Comparison of ENCODE assay signal across 8 cellular contexts in genomic region chr12:57621497-57622292, GRCh38. TPM values are rescaled to one million over a fixed set of nuclear protein-coding genes. Genes with fewer than 3 reads are reported as not detected.
DNase-seq lines count a peak whose midpoint lies in the region; ATAC-seq and TF ChIP-seq lines count a peak whose summit lies in the region.

No MANE protein-coding gene starts in this region.

- peak; percentile 98 for TF ChIP-seq CTCF in VCaP (conservative IDR thresholded peaks at IDR 0.05)

- ATAC-seq in left lobe of liver = peak; percentile 86

- no peak for TF ChIP-seq EP300 in Ishikawa (IDR thresholded peaks at IDR 0.05; ENCODE audit: borderline replicate concordance)

- peak overlapping the region; percentile 46; the same call in 1 of the 2 replicates for H3K27ac ChIP-seq in VCaP

- TF ChIP-seq RAD21 in Ishikawa (IDR thresholded peaks at IDR 0.05; ENCODE audit: low read depth) = peak; percentile 84

- DNase-seq in DMS79 treated with DMSO at 0.1 percent for 48 hours (lab: John Stamatoyannopoulos, UW) (peak; percentile 13), DMS79 (lab: John Stamatoyannopoulos, UW) (no peak), cerebellar cortex (ENCODE audit: low spot score) (peak; percentile 54), left lobe of liver (ENCODE audit: low spot score) (peak; percentile 58), KG1 (lab: John Stamatoyannopoulos, UW) (no peak)
- DNase-seq in stimulated activated CD4-positive, alpha-beta T cell treated with anti-CD3 and anti-CD28 coated beads, TNF-alpha, amount 100 ng/mL, for 24 hours (ENCODE audit: low read depth in 3 of 3) = peak in 2 of 3 experiments; percentile 43 to 59

TF ChIP-seq in Ishikawa, 13 proteins besides CTCF, POLR2A, EP300 and RAD21:
- TF ChIP-seq TEAD4 (IDR thresholded peaks at IDR 0.05) (no peak), TCF12 (IDR thresholded peaks at IDR 0.05; ENCODE audit: low read depth) (no peak), ZBTB7A (IDR thresholded peaks at IDR 0.05; ENCODE audit: low read depth) (peak; percentile 97), REST (IDR thresholded peaks at IDR 0.05; ENCODE audit: low read depth) (0 out of 2 replicates have a peak, but pooled peaks have one; percentile 4), TAF1 (IDR thresholded peaks at IDR 0.05; ENCODE audit: low read depth) (no peak), CREB1 (IDR thresholded peaks at IDR 0.05; ENCODE audit: low read depth) (no peak), MAX (IDR thresholded peaks at IDR 0.05) (no peak), CEBPB (IDR thresholded peaks at IDR 0.05) (no peak), USF1 (IDR thresholded peaks at IDR 0.05) (no peak), EGR1 (IDR thresholded peaks at IDR 0.05) (no peak)

RNA-seq across cellular contexts. Expression of gene ARHGEF25, which starts 10.5 kb away (rescaled TPM):
- total RNA-seq in left lobe of liver = 1.5 TPM

RNA-seq across cellular contexts. Expression of gene B4GALNT1, which starts 11.3 kb away (rescaled TPM):
- total RNA-seq in left lobe of liver = 0.60 TPM

RNA-seq across cellular contexts. Expression of gene DTX3, which starts 17.1 kb away (rescaled TPM):
- 2.2 TPM for total RNA-seq in left lobe of liver

RNA-seq across cellular contexts. Expression of gene PIP4K2C, which starts 30.7 kb away (rescaled TPM):
- total RNA-seq in left lobe of liver = 11.8 TPM

Comparison
In these comparisons a context has a peak if more than half of its experiments do, and no peak if none do; other contexts are left out.
1. DNase-seq: peak in DMS79 treated with DMSO at 0.1 percent for 48 hours (single experiment), cerebellar cortex (single experiment), left lobe of liver (single experiment) and stimulated activated CD4-positive, alpha-beta T cell treated with anti-CD3 and anti-CD28 coated beads, TNF-alpha, amount 100 ng/mL, for 24 hours (2 of 3); none in DMS79 (single experiment) and KG1 (single experiment).